In the genomic region with DNA sequence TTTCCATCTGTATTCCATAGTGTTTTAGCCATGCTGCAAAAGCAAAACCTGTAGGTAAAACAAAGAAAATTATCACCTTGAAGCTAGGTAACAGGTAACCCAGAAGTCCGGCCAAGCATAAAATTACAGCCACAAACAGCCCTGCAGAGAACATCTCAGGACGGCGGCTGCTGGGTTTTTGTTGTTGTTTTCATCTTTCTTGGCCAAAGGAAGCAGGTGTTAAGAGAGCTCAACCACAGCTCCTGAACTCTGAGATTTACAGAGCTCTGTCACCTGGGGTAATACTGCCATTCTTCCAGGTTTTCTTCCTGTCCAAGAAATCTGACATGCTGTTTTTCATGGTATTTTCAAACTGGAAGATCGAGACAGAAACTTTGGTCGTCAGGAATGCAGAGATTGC, we compare ENCODE assay signal across 9 cellular contexts. TPM values are rescaled to one million over a fixed set of nuclear protein-coding genes. Genes with fewer than 3 reads are reported as not detected.
DNase-seq lines count a peak whose midpoint lies in the region; ATAC-seq, FAIRE-seq and TF ChIP-seq lines count a peak whose summit lies in the region.
"Had no signal": no experiment of that assay in that cellular context is flagged by ENCODE, and none has a peak within 500 bp of the region (broad histone marks: within the 10 kb centered on the region; RNA-seq: fewer than 3 reads in every experiment).

No MANE protein-coding gene starts in this region.

- TF ChIP-seq POLR2A in adrenal gland (IDR thresholded peaks at IDR 0.05): no peak

- no peak for FAIRE-seq in kidney (lab: Jason Lieb, UNC)

- TF ChIP-seq CTCF in kidney (IDR thresholded peaks at IDR 0.05; ENCODE audit: borderline replicate concordance, extremely low read depth, insufficient read depth): no peak
- no peak for TF ChIP-seq CTCF in adrenal gland (IDR thresholded peaks at IDR 0.05)

- peaks cover 12% of the 10 kb centered on the region for H3K27me3 ChIP-seq in adrenal gland

- H3K9me3 ChIP-seq in kidney (ENCODE audit: control insufficient read depth in 1 of 2, low read length in 2 of 2) (no peaks in the 10 kb centered on the region), adrenal gland (replicated peaks in 1 of 3) (no peaks in the 10 kb centered on the region)

- intact Hi-C loops in kidney (cut with DNase I) (no loop called here), adrenal gland (cut with DNase I) (no loop called here)

- ATAC-seq in GM21576 (IDR thresholded peaks at IDR 0.05; ENCODE audit: unreplicated experiment): peak; percentile 44

- WGBS in adrenal gland, 4 donors: 31 to 34% (median 32%) methylated on average over 5 of the region's 5 CpGs

- H3K4me3 ChIP-seq in GM08714 (ENCODE audit: low read length): peak overlapping the region; percentile 51; the same call in 1 of the 2 replicates
- H3K4me3 ChIP-seq in kidney (ENCODE audit: low read length in 2 of 2): peak overlapping the region; percentile 78 to 79
- H3K4me3 ChIP-seq in adrenal gland: no peak overlapping the region

- DNase-seq in NCI-H2171 (lab: John Stamatoyannopoulos, UW) (peak; percentile 66), kidney (no peak), ecto neural progenitor cell (ENCODE audit: low spot score) (no peak), middle frontal gyrus (ENCODE audit: extremely low spot score, low spot score) (no peak), adrenal gland (no peak)
- DNase-seq in NK-92 treated with Interleukin-12 subunit alpha and Interleukin-12 subunit beta, amount 100 ng/mL, for 24 hours (lab: John Stamatoyannopoulos, UW): no peak
- DNase-seq: stimulated activated CD8-positive, alpha-beta memory T cell treated with anti-CD3 and anti-CD28 coated beads, Interleukin-4, amount 100 ng/mL, for 48 hours had no signal

- H3K36me3 ChIP-seq in kidney (ENCODE audit: control insufficient read depth in 1 of 2, insufficient read depth in 2 of 2, low read length in 2 of 2) (no peaks in the 10 kb centered on the region), adrenal gland (replicated peaks in 1 of 2) (no peaks in the 10 kb centered on the region)

- H3K27ac ChIP-seq in kidney (ENCODE audit: low read depth in 2 of 2, low read length in 2 of 2) (peak overlapping the region; percentile 79 to 86), adrenal gland (no peak overlapping the region)

- peak overlapping the region in 1 of 2 donors; percentile 74 for H3K9ac ChIP-seq in kidney (ENCODE audit: low read length in 2 of 2)

- H3K4me1 ChIP-seq in kidney (ENCODE audit: control insufficient read depth in 1 of 2, insufficient read depth in 1 of 2, low read depth in 1 of 2, low read length in 2 of 2): no peaks in the 10 kb centered on the region
- H3K4me1 ChIP-seq in adrenal gland (replicated peaks in 1 of 2): no peaks in the 10 kb centered on the region

RNA-seq across cellular contexts. Expression of a gene that starts 0.8 kb away (rescaled TPM):
- total RNA-seq in kidney (141 TPM), adrenal gland (1 to 10 TPM in 4 of 8 donors, under 1 TPM in 4; 0.12 to 5.5 (median 0.96) TPM)
- polyA plus RNA-seq in kidney (ENCODE audit: insufficient read depth, low read depth, low replicate concordance) (62.8 TPM), adrenal gland (1 to 10 TPM in 1 of 3 donors, under 1 TPM in 2; 0.17 to 1.6 (median 0.56) TPM)

Comparison
In these comparisons a context has a peak if more than half of its experiments do, and no peak if none do; other contexts are left out.
1. H3K4me3 ChIP-seq: peak in GM08714 (single experiment) and kidney (2 of 2); none in adrenal gland (0 of 4).
2. H3K27ac ChIP-seq: peak in kidney (2 of 2); none in adrenal gland (0 of 5).
3. RNA of a gene that starts 0.8 kb away (total RNA-seq): 141 TPM in kidney (single experiment); 0.12 to 5.5 TPM in adrenal gland; every median in the first group is over 10 times any median in the second.